Comparison of ENCODE assay signal across 1 cellular context in the genomic region with DNA sequence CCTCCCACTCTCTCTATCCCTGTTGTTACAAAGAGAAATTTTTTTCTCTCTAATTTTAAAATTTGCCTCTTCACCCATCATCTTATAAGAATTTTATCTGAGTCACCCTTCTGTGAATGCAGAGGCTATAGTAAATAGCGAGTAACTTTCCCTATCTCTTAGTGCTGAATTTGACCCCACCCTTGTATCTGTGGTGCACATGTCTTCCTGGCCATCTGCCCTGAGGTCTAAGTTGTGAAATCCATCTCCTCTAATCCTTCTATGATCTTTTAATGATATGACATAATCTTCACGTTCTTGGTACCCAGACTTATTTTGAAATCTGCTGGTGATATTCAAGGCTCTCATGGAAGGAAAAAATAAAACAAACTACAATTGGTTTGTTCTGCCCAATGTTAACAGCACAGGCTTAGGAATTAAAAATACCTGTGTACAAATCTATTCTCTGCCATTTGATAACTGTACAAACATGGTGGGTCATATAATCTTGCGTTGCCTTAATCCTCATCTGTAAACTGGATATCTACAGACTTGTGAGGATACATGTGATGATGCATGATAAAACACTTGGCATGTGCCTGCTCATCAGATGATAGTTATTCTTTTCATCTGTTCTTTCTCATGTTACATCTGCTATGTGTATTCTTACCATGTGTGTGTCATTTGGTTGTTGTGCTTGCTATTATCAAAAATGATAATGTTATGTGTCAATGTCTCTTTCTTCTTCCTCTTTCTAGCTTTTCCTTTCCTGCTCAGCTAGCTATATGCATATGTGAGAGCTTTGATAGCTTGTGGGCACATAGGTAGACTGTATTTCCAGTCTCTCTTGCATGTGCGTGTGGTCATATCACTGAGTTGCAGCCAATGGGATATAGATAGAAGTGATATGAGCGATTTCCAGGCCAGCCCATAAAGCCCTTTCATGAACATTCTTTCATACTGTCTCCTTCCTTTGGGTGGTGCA.
TF ChIP-seq lines count a peak whose summit lies in the region.

No MANE protein-coding gene starts in this region.

TF ChIP-seq in liver, 16 proteins besides CTCF, POLR2A, EP300 and RAD21:
- TF ChIP-seq, protein P1, sequence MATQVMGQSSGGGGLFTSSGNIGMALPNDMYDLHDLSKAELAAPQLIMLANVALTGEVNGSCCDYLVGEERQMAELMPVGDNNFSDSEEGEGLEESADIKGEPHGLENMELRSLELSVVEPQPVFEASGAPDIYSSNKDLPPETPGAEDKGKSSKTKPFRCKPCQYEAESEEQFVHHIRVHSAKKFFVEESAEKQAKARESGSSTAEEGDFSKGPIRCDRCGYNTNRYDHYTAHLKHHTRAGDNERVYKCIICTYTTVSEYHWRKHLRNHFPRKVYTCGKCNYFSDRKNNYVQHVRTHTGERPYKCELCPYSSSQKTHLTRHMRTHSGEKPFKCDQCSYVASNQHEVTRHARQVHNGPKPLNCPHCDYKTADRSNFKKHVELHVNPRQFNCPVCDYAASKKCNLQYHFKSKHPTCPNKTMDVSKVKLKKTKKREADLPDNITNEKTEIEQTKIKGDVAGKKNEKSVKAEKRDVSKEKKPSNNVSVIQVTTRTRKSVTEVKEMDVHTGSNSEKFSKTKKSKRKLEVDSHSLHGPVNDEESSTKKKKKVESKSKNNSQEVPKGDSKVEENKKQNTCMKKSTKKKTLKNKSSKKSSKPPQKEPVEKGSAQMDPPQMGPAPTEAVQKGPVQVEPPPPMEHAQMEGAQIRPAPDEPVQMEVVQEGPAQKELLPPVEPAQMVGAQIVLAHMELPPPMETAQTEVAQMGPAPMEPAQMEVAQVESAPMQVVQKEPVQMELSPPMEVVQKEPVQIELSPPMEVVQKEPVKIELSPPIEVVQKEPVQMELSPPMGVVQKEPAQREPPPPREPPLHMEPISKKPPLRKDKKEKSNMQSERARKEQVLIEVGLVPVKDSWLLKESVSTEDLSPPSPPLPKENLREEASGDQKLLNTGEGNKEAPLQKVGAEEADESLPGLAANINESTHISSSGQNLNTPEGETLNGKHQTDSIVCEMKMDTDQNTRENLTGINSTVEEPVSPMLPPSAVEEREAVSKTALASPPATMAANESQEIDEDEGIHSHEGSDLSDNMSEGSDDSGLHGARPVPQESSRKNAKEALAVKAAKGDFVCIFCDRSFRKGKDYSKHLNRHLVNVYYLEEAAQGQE (IDR thresholded peaks at IDR 0.05): peak; percentile 43
- TF ChIP-seq FOXA1 (IDR thresholded peaks at IDR 0.05): no peak
TF ChIP-seq in liver: peak in this region for 1.
